12 cellular contexts compared by ENCODE assay signal in the genomic region with DNA sequence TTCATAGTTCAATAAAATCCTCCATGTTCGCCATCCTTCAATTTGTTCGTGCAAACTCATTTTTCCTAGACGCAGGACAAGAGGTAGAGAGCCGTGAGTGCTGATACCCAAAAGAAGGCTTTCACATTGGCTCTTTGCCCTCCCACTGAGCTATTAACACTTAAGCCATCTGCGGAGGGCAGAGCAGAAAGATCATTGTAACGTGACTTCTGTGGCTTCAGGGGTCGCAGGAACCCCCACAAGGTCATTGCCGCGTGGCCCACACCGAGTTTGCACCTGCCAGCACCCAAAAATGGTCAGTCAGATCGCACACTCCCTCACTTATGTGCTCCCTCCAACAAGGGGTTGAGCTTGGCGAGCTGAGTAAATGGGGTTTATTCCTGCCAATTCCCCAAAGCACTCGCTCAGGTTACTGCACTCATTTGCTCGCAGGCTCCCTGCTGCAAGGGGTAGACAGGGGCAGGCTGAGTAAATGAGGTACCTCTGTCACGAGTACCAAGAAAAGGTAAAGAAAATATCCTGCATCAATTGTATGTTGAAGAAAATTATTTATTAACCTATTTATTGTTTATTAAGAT.
"Had no signal": no experiment of that assay in that cellular context is flagged by ENCODE, and none has a peak within 500 bp of the region (broad histone marks: within the 10 kb centered on the region; RNA-seq: fewer than 3 reads in every experiment).

No MANE protein-coding gene starts in this region.

- H3K27ac ChIP-seq: hepatocyte, right atrium auricular region, skin epidermis, uterus had no signal

- H2AFZ ChIP-seq: hepatocyte had no signal

- H3K4me2 ChIP-seq: hepatocyte had no signal

- DNase-seq: activated effector memory CD4-positive, alpha-beta T cell treated with Interleukin-2 at 50 U/mL for 16 hours; activated T-cell treated with anti-CD3 and anti-CD28 coated beads, Interleukin-2, amount 50 U/mL, for 1 hour; amygdala; cortex of kidney; effector memory CD8-positive, alpha-beta T cell; erythroblast; left ventricle myocardium superior; posterior cingulate gyrus; uterus had no signal

- H3K4me3 ChIP-seq: hepatocyte, right atrium auricular region, skin epidermis, uterus had no signal

- H3K9me3 ChIP-seq: right atrium auricular region, uterus had no signal

- H3K27me3 ChIP-seq: hepatocyte, right atrium auricular region had no signal

- H3K79me2 ChIP-seq: hepatocyte had no signal

- H3K4me1 ChIP-seq: right atrium auricular region, uterus had no signal

- H3K36me3 ChIP-seq: right atrium auricular region, uterus had no signal
